In the genomic region with DNA sequence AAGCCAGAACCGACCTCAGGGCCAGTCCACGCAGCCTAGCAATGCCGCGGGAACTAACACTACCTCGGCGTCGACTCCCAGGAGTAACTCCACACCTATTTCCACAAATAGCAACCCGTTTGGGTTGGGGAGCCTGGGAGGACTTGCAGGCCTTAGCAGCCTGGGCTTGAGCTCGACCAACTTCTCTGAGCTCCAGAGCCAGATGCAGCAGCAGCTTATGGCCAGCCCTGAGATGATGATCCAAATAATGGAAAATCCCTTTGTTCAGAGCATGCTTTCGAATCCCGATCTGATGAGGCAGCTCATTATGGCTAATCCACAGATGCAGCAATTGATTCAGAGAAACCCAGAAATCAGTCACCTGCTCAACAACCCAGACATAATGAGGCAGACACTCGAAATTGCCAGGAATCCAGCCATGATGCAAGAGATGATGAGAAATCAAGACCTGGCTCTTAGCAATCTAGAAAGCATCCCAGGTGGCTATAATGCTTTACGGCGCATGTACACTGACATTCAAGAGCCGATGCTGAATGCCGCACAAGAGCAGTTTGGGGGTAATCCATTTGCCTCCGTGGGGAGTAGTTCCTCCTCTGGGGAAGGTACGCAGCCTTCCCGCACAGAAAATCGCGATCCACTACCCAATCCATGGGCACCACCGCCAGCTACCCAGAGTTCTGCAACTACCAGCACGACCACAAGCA, we compare ENCODE assay signal across 1 cellular context.
TF ChIP-seq lines count a peak whose summit lies in the region.

No MANE protein-coding gene starts in this region.

TF ChIP-seq in SK-N-SH treated with all-trans-retinoic acid at 6 μM for 48 hours, 23 proteins besides CTCF, POLR2A, EP300 and RAD21 (continued from another document):
- TF ChIP-seq, protein P1, sequence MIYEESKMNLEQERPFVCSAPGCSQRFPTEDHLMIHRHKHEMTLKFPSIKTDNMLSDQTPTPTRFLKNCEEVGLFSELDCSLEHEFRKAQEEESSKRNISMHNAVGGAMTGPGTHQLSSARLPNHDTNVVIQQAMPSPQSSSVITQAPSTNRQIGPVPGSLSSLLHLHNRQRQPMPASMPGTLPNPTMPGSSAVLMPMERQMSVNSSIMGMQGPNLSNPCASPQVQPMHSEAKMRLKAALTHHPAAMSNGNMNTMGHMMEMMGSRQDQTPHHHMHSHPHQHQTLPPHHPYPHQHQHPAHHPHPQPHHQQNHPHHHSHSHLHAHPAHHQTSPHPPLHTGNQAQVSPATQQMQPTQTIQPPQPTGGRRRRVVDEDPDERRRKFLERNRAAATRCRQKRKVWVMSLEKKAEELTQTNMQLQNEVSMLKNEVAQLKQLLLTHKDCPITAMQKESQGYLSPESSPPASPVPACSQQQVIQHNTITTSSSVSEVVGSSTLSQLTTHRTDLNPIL (CRISPR knock-in tag; IDR thresholded peaks at IDR 0.05; ENCODE audit: low read depth), result no peak
- TF ChIP-seq ZNF8 (CRISPR knock-in tag; IDR thresholded peaks at IDR 0.05), result no peak
- TF ChIP-seq, protein P2, sequence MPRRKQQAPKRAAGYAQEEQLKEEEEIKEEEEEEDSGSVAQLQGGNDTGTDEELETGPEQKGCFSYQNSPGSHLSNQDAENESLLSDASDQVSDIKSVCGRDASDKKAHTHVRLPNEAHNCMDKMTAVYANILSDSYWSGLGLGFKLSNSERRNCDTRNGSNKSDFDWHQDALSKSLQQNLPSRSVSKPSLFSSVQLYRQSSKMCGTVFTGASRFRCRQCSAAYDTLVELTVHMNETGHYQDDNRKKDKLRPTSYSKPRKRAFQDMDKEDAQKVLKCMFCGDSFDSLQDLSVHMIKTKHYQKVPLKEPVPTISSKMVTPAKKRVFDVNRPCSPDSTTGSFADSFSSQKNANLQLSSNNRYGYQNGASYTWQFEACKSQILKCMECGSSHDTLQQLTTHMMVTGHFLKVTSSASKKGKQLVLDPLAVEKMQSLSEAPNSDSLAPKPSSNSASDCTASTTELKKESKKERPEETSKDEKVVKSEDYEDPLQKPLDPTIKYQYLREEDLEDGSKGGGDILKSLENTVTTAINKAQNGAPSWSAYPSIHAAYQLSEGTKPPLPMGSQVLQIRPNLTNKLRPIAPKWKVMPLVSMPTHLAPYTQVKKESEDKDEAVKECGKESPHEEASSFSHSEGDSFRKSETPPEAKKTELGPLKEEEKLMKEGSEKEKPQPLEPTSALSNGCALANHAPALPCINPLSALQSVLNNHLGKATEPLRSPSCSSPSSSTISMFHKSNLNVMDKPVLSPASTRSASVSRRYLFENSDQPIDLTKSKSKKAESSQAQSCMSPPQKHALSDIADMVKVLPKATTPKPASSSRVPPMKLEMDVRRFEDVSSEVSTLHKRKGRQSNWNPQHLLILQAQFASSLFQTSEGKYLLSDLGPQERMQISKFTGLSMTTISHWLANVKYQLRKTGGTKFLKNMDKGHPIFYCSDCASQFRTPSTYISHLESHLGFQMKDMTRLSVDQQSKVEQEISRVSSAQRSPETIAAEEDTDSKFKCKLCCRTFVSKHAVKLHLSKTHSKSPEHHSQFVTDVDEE (CRISPR knock-in tag; IDR thresholded peaks at IDR 0.05), result no peak
- TF ChIP-seq, protein P3, sequence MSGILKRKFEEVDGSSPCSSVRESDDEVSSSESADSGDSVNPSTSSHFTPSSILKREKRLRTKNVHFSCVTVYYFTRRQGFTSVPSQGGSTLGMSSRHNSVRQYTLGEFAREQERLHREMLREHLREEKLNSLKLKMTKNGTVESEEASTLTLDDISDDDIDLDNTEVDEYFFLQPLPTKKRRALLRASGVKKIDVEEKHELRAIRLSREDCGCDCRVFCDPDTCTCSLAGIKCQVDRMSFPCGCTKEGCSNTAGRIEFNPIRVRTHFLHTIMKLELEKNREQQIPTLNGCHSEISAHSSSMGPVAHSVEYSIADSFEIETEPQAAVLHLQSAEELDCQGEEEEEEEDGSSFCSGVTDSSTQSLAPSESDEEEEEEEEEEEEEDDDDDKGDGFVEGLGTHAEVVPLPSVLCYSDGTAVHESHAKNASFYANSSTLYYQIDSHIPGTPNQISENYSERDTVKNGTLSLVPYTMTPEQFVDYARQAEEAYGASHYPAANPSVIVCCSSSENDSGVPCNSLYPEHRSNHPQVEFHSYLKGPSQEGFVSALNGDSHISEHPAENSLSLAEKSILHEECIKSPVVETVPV (CRISPR knock-in tag; IDR thresholded peaks at IDR 0.05), result no peak
- no peak for TF ChIP-seq ZNF70 (CRISPR knock-in tag; IDR thresholded peaks at IDR 0.05)
- no peak for TF ChIP-seq PPARA (CRISPR knock-in tag; IDR thresholded peaks at IDR 0.05; ENCODE audit: borderline replicate concordance)
- TF ChIP-seq ZC3H10 (CRISPR knock-in tag; IDR thresholded peaks at IDR 0.05), result no peak
- TF ChIP-seq ARNTL (CRISPR knock-in tag; IDR thresholded peaks at IDR 0.05; ENCODE audit: borderline replicate concordance, low read depth), result no peak
- TF ChIP-seq TCF4 (CRISPR knock-in tag; IDR thresholded peaks at IDR 0.05; ENCODE audit: borderline replicate concordance), result no peak
- TF ChIP-seq TOX (CRISPR knock-in tag; IDR thresholded peaks at IDR 0.05; ENCODE audit: borderline replicate concordance), result no peak
- no peak for TF ChIP-seq ZNF565 (CRISPR knock-in tag; conservative IDR thresholded peaks at IDR 0.05; ENCODE audit: low read depth)
- no peak for TF ChIP-seq RARB (CRISPR knock-in tag; IDR thresholded peaks at IDR 0.05)
- TF ChIP-seq GLIS3 (CRISPR knock-in tag; IDR thresholded peaks at IDR 0.05), result no peak
